ENCODE assay signal across 15 cellular contexts in genomic region chr9:36970007-36970888, GRCh38.
DNase-seq lines count a peak whose midpoint lies in the region; ATAC-seq and TF ChIP-seq lines count a peak whose summit lies in the region.
"Had no signal": no experiment of that assay in that cellular context is flagged by ENCODE, and none has a peak within 500 bp of the region (broad histone marks: within the 10 kb centered on the region; RNA-seq: fewer than 3 reads in every experiment).

No MANE protein-coding gene starts in this region.

- POLR2A ChIA-PET in HCT116 (lab: Charles Lee) = interaction anchor here (2.8 kb wide), 1 partner anchor 10 kb away, joined by 7 read pairs; no protein-coding TSS in a partner anchor
- POLR2A ChIA-PET in Panc1 (lab: Charles Lee) = no interaction called here

- in situ Hi-C loops in Panc1 (cut with HindIII; ENCODE audit: low pct_unique_long_range_greater_than_20kb, low sequenced_read_pairs) (no loop called here), ACHN (cut with HindIII; ENCODE audit: low pct_ligation_motif_present, low pct_unique_long_range_greater_than_20kb, low sequenced_read_pairs) (no loop called here)

- no peak for TF ChIP-seq POLR2A in HCT116 (IDR thresholded peaks at IDR 0.05; ENCODE audit: borderline replicate concordance, extremely low read depth, insufficient read depth, insufficient read length)

- H3K9ac ChIP-seq in BLaER1 treated with 17β-estradiol and CSF1 and Interleukin-3, amounts not matched to agents 10 nM and 100 nM = peak overlapping the region in 1 of 11 experiments; percentile 15; a peak in 1 of 22 replicates
- H3K9ac ChIP-seq in HCT116 (ENCODE audit: low read length) = no peak overlapping the region

- peak; percentile 74 for ATAC-seq in HCT116
- ATAC-seq in Panc1 = peak; percentile 49; the same call in 1 of the 2 replicates
- no peak for ATAC-seq in GM21515 (IDR thresholded peaks at IDR 0.05; ENCODE audit: unreplicated experiment)
- ATAC-seq: naive thymus-derived CD8-positive, alpha-beta T cell had no signal

- no peak overlapping the region for H3K4me3 ChIP-seq in BLaER1 treated with 17β-estradiol and CSF1 and Interleukin-3, amounts not matched to agents 10 nM and 100 nM
- H3K4me3 ChIP-seq in HCT116 (replicated peaks in 1 of 2; ENCODE audit: low read depth in 1 of 2, low read length in 2 of 2) = no peak overlapping the region
- no peak overlapping the region for H3K4me3 ChIP-seq in Panc1 (ENCODE audit: low read depth in 2 of 2, low read length in 2 of 2)

- TF ChIP-seq CTCF in HCT116 (IDR thresholded peaks at IDR 0.05 in 2 of 3, conservative IDR thresholded peaks at IDR 0.05 in 1 of 3; ENCODE audit: borderline replicate concordance in 1 of 3, insufficient read depth in 1 of 3, low read depth in 2 of 3, low read length in 2 of 3) (no peak), Panc1 (IDR thresholded peaks at IDR 0.05) (no peak)

- H4K20me1 ChIP-seq in BLaER1 treated with 17β-estradiol and CSF1 and Interleukin-3, amounts not matched to agents 10 nM and 100 nM = peaks cover 0 to 100% (median 86%) of the 10 kb centered on the region in 11 experiments; a peak in 17 of 22 replicates
- no peaks in the 10 kb centered on the region for H4K20me1 ChIP-seq in HCT116 (ENCODE audit: insufficient read depth)

- H3K36me3 ChIP-seq in BLaER1 treated with 17β-estradiol and CSF1 and Interleukin-3, amounts not matched to agents 10 nM and 100 nM = peaks cover 5 to 91% (median 38%) of the 10 kb centered on the region in 11 experiments; a peak in 17 of 22 replicates
- H3K36me3 ChIP-seq in HCT116 (ENCODE audit: control insufficient read depth in 1 of 2, insufficient read depth in 2 of 2, low read length in 2 of 2) (no peaks in the 10 kb centered on the region), Panc1 (ENCODE audit: control insufficient read depth, insufficient read depth, low read length) (no peaks in the 10 kb centered on the region)

- peak overlapping the region in 7 of 11 experiments; percentile 17 to 71 (median 38); a peak in 8 of 22 replicates for H3K27ac ChIP-seq in BLaER1 treated with 17β-estradiol and CSF1 and Interleukin-3, amounts not matched to agents 10 nM and 100 nM
- H3K27ac ChIP-seq in HCT116 (ENCODE audit: low read depth, low read length) (no peak overlapping the region), Panc1 (ENCODE audit: low read length) (no peak overlapping the region)
- H3K27ac ChIP-seq: HL-60 had no signal

- H3K4me1 ChIP-seq in BLaER1 treated with 17β-estradiol and CSF1 and Interleukin-3, amounts not matched to agents 10 nM and 100 nM = peaks cover 33 to 57% (median 48%) of the 10 kb centered on the region in 10 experiments
- H3K4me1 ChIP-seq in HCT116 (ENCODE audit: control insufficient read depth in 1 of 2, insufficient read depth in 2 of 2, low read length in 2 of 2) (peaks cover 0 to 9% of the 10 kb centered on the region in 2 experiments; a peak in 2 of 4 replicates), Panc1 (ENCODE audit: control insufficient read depth, insufficient read depth, low read length) (no peaks in the 10 kb centered on the region)

- no peaks in the 10 kb centered on the region for H3K79me2 ChIP-seq in HCT116 (ENCODE audit: insufficient read depth, low read length)

- no TSS peak for BruUV-seq in HCT116 (replicated peaks; lab: Mats Ljungman, UMichigan)
- no TSS peak for BruUV-seq in Panc1 (replicated peaks; lab: Mats Ljungman, UMichigan)

- no peak for DNase-seq in HCT116 (ENCODE audit: low read depth, low spot score)
- DNase-seq in Panc1 (ENCODE audit: low read depth, low spot score) = peak; percentile 46
- peak; percentile 64 for DNase-seq in foreskin melanocyte
- no peak for DNase-seq in iPS-NIHi7 (ENCODE audit: extremely low spot score)
- DNase-seq in 8988T = no peak
- DNase-seq in ACHN = no peak
- DNase-seq: activated CD8-positive, alpha-beta memory T cell treated with anti-CD3 and anti-CD28 coated beads for 24 hours; activated naive CD4-positive, alpha-beta T cell treated with anti-CD3 and anti-CD28 coated beads, Interleukin-2, amount 10 ng/mL, durations not matched to agents 7 days and 5 days; central memory CD4-positive, alpha-beta T cell; naive thymus-derived CD8-positive, alpha-beta T cell; NCI-H526 treated with DMSO at 0.1 percent for 48 hours; SHP77 treated with DMSO at 0.1 percent for 48 hours had no signal

- CTCF ChIA-PET in HCT116 (lab: Charles Lee) (interaction anchor here (0.8 to 1.7 kb wide), 4 partner anchors 11 to 97 kb away, joined by 3 to 6 read pairs (median 5); no protein-coding TSS in a partner anchor), Panc1 (lab: Charles Lee) (interaction anchor here (0.7 kb wide), 1 partner anchor 97 kb away, joined by 3 read pairs; no protein-coding TSS in a partner anchor)

- no peak for TF ChIP-seq RAD21 in HCT116 (IDR thresholded peaks at IDR 0.05; ENCODE audit: low read depth)

- RAD21 ChIA-PET in HCT116 (lab: Charles Lee; ENCODE audit: low non-redundant PET in 1 of 2, low total read pairs in 2 of 2, uncharacterized antibody in 2 of 2, unreplicated experiment in 2 of 2) = no interaction called here

- no peaks in the 10 kb centered on the region for H3K27me3 ChIP-seq in BLaER1 treated with 17β-estradiol and CSF1 and Interleukin-3, amounts not matched to agents 10 nM and 100 nM
- H3K27me3 ChIP-seq in HCT116 (ENCODE audit: insufficient read depth, low read length) = no peaks in the 10 kb centered on the region
- no peaks in the 10 kb centered on the region for H3K27me3 ChIP-seq in Panc1 (ENCODE audit: control insufficient read depth, insufficient read depth, low read length)

- intact Hi-C loops in HCT116 (cut with micrococcal nuclease) = no loop called here
- intact Hi-C loops in Panc1 (cut with micrococcal nuclease; ENCODE audit: unreplicated experiment) = no loop called here

- H3K9me3 ChIP-seq in BLaER1 treated with 17β-estradiol and CSF1 and Interleukin-3, amounts not matched to agents 10 nM and 100 nM (replicated peaks in 1 of 11) = no peaks in the 10 kb centered on the region
- no peaks in the 10 kb centered on the region for H3K9me3 ChIP-seq in HCT116 (ENCODE audit: control insufficient read depth in 1 of 2, insufficient read depth in 1 of 2, low read depth in 1 of 2, low read length in 2 of 2)
- H3K9me3 ChIP-seq in Panc1 (ENCODE audit: control insufficient read depth, insufficient read depth, low read depth, low read length) = no peaks in the 10 kb centered on the region

- no peaks in the 10 kb centered on the region for H3K9me2 ChIP-seq in HCT116 (ENCODE audit: insufficient read depth)

- peak overlapping the region in 10 of 11 experiments; percentile 5 to 51 (median 20); a peak in 10 of 22 replicates for H3K4me2 ChIP-seq in BLaER1 treated with 17β-estradiol and CSF1 and Interleukin-3, amounts not matched to agents 10 nM and 100 nM
- H3K4me2 ChIP-seq in HCT116 (ENCODE audit: low read length) = 0 out of 2 replicates have a peak overlapping the region, but pooled peaks have one; percentile 1

- no peak overlapping the region for H2AFZ ChIP-seq in HCT116 (ENCODE audit: low read depth, low read length, poor library complexity, severe bottlenecking)

TF ChIP-seq in HCT116, 20 proteins besides CTCF, POLR2A, EP300 and RAD21:
- no peak for TF ChIP-seq EZH2 (IDR thresholded peaks at IDR 0.05)
- TF ChIP-seq CEBPB (IDR thresholded peaks at IDR 0.05; ENCODE audit: low read depth) = no peak
- no peak for TF ChIP-seq ATF3 (IDR thresholded peaks at IDR 0.05)
- TF ChIP-seq SIN3A (IDR thresholded peaks at IDR 0.05; ENCODE audit: low read depth) = no peak

Comparison
In these comparisons a context has a peak if more than half of its experiments do, and no peak if none do; other contexts are left out.
1. H3K27ac ChIP-seq: peak in BLaER1 treated with 17β-estradiol and CSF1 and Interleukin-3, amounts not matched to agents 10 nM and 100 nM (7 of 11); none in HCT116 (single experiment) and Panc1 (single experiment).
2. DNase-seq: peak in Panc1 (single experiment) and foreskin melanocyte (single experiment); none in HCT116 (single experiment), iPS-NIHi7 (single experiment), 8988T (single experiment) and ACHN (single experiment).